Comparison of ENCODE assay signal across 8 cellular contexts in genomic region chr6:158060447-158061360, GRCh38.
DNase-seq lines count a peak whose midpoint lies in the region; ATAC-seq and TF ChIP-seq lines count a peak whose summit lies in the region.

No MANE protein-coding gene starts in this region.

- peak overlapping the region in 1 of 2 donors; percentile 76 for H3K9ac ChIP-seq in colonic mucosa (ENCODE audit: low read depth in 2 of 2, low read length in 2 of 2)

- no peaks in the 10 kb centered on the region for H3K27me3 ChIP-seq in colonic mucosa
- H3K27me3 ChIP-seq in lower lobe of right lung (ENCODE audit: low read depth) = no peaks in the 10 kb centered on the region
- H3K27me3 ChIP-seq in upper lobe of right lung = no peaks in the 10 kb centered on the region

- H3K9me3 ChIP-seq in colonic mucosa = no peaks in the 10 kb centered on the region
- H3K9me3 ChIP-seq in lower lobe of right lung = no peaks in the 10 kb centered on the region
- H3K9me3 ChIP-seq in upper lobe of right lung = no peaks in the 10 kb centered on the region

- H3K4me1 ChIP-seq in colonic mucosa = peaks cover 5% of the 10 kb centered on the region
- peaks cover 17% of the 10 kb centered on the region for H3K4me1 ChIP-seq in lower lobe of right lung
- H3K4me1 ChIP-seq in upper lobe of right lung = peaks cover 15% of the 10 kb centered on the region

- ATAC-seq in lower lobe of right lung (peak; percentile 85 to 91), upper lobe of right lung (peak; percentile 74), GM21447 (IDR thresholded peaks at IDR 0.05; ENCODE audit: unreplicated experiment) (no peak), GM19455 (IDR thresholded peaks at IDR 0.05; ENCODE audit: unreplicated experiment) (no peak)

- H3K36me3 ChIP-seq in colonic mucosa = no peaks in the 10 kb centered on the region
- H3K36me3 ChIP-seq in lower lobe of right lung = peaks cover 4% of the 10 kb centered on the region
- no peaks in the 10 kb centered on the region for H3K36me3 ChIP-seq in upper lobe of right lung

- peak overlapping the region; percentile 74 for H3K27ac ChIP-seq in colonic mucosa
- H3K27ac ChIP-seq in lower lobe of right lung = peak overlapping the region; percentile 76
- peak overlapping the region; percentile 85 for H3K27ac ChIP-seq in upper lobe of right lung

- DNase-seq in ELR (ENCODE audit: low read depth) (peak; percentile 93), NCI-H226 (peak; percentile 87), colonic mucosa (peak; percentile 82), lower lobe of right lung (peak; percentile 79), upper lobe of right lung (peak; percentile 84), NOMO-1 treated with dmso at 0.1 percent for 144 hours (lab: John Stamatoyannopoulos, UW; ENCODE audit: unreplicated experiment) (no peak)

- TF ChIP-seq CTCF in colonic mucosa (IDR thresholded peaks at IDR 0.05) (no peak), lower lobe of right lung (IDR thresholded peaks at IDR 0.05) (no peak), upper lobe of right lung (IDR thresholded peaks at IDR 0.05) (no peak)

- intact Hi-C loops in colonic mucosa (cut with DNase I) = no loop called here
- intact Hi-C loops in lower lobe of right lung (cut with DNase I) = no loop called here
- intact Hi-C loops in upper lobe of right lung (cut with DNase I) = no loop called here

- no peak overlapping the region for H3K4me3 ChIP-seq in colonic mucosa
- no peak overlapping the region for H3K4me3 ChIP-seq in lower lobe of right lung
- no peak overlapping the region for H3K4me3 ChIP-seq in upper lobe of right lung

Comparison
In these comparisons a context has a peak if more than half of its experiments do, and no peak if none do; other contexts are left out.
1. ATAC-seq: peak in lower lobe of right lung (2 of 2) and upper lobe of right lung (single experiment); none in GM21447 (single experiment) and GM19455 (single experiment).
2. Peak in every context shown above with its lines, with median percentiles within 50 percentile points of each other: H3K27ac ChIP-seq.